In genomic region chr16:35725949-35726348, GRCh38 we compare ENCODE assay signal across 22 cellular contexts.
"Had no signal": no experiment of that assay in that cellular context is flagged by ENCODE, and none has a peak within 500 bp of the region (broad histone marks: within the 10 kb centered on the region; RNA-seq: fewer than 3 reads in every experiment).

No MANE protein-coding gene starts in this region.

- H3K4me3 ChIP-seq: MG63, SJCRH30 had no signal

- DNase-seq: Karpas-422, KG1, MG63, NCI-H1092, NCI-H1105 treated with DMSO at 0.1 percent for 48 hours, NCI-H1417 treated with DMSO at 0.1 percent for 48 hours, NCI-H146, NCI-H1694 treated with DMSO at 0.1 percent for 48 hours, NCI-H2029, NCI-H2081 treated with DMSO at 0.1 percent for 48 hours, NCI-H2171, NCI-H226, NCI-H446, NCI-H510A, NCI-H524 treated with DMSO at 0.1 percent for 48 hours, NCI-H69, NCI-H774, RPMI8226, SHP77 treated with DMSO at 0.1 percent for 48 hours, SJCRH30 had no signal

- H3K27me3 ChIP-seq: MG63, SJCRH30 had no signal

- H3K4me1 ChIP-seq: SJCRH30 had no signal

- FAIRE-seq: RCC 7860 had no signal

- H3K27ac ChIP-seq: SJCRH30 had no signal

- ATAC-seq: SK-N-SH treated with all-trans-retinoic acid at 6 μM for 48 hours had no signal

- H3K9me3 ChIP-seq: MG63, SJCRH30 had no signal

- H3K36me3 ChIP-seq: MG63, SJCRH30 had no signal
